In the genomic region with DNA sequence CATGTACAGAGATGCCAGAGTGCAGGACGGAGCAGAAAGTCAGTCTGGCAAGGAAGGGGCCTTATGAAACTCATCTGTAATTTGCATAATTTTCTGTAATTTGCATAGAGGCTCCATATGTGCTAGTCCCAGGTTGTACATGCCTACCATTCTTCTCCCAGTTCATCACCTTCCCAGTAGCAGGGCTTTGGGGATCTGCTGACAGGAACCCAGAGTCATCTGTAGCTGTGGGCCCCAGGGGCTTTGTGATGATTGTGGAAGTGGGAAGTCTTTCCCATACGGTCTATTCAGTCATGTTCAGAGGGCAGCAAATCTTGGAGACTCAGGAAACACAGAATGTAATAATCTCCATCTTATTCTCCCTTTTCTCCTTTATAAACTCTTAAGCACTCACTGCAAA, we compare ENCODE assay signal across 29 cellular contexts.
"Had no signal": no experiment of that assay in that cellular context is flagged by ENCODE, and none has a peak within 500 bp of the region (broad histone marks: within the 10 kb centered on the region; RNA-seq: fewer than 3 reads in every experiment).

No MANE protein-coding gene starts in this region.

- H3K4me3 Mint-ChIP-seq: activated CD8-positive, alpha-beta T cell treated with anti-CD3 and anti-CD28 coated beads, Interleukin-2, amount 10 ng/mL, durations not matched to agents 7 days and 5 days; activated naive CD4-positive, alpha-beta T cell treated with anti-CD3 and anti-CD28 coated beads, Interleukin-2, amount 50 U/mL, for 24 hours; activated naive CD8-positive, alpha-beta T cell treated with anti-CD3 and anti-CD28 coated beads, Interleukin-2, amount 10 ng/mL, durations not matched to agents 7 days and 5 days; activated T-cell treated with anti-CD3 and anti-CD28 coated beads, Interleukin-2, amount 50 U/mL, for 24 hours; central memory CD8-positive, alpha-beta T cell had no signal

- H3K9me3 ChIP-seq: ascending aorta, SJCRH30 had no signal

- H3K36me3 ChIP-seq: ascending aorta, cardiac muscle cell, SJCRH30, WERI-Rb-1 had no signal

- ATAC-seq: activated CD8-positive, alpha-beta T cell treated with anti-CD3 and anti-CD28 coated beads, Interleukin-2, amount 10 ng/mL, durations not matched to agents 7 days and 5 days; Panc1 had no signal

- H3K4me1 Mint-ChIP-seq: activated naive CD4-positive, alpha-beta T cell treated with anti-CD3 and anti-CD28 coated beads, Interleukin-2, amount 50 U/mL, for 24 hours; activated naive CD8-positive, alpha-beta T cell treated with anti-CD3 and anti-CD28 coated beads, Interleukin-2, amount 10 ng/mL, durations not matched to agents 7 days and 5 days; central memory CD8-positive, alpha-beta T cell had no signal

- H3K27ac Mint-ChIP-seq: activated CD8-positive, alpha-beta T cell treated with anti-CD3 and anti-CD28 coated beads, Interleukin-2, amount 10 ng/mL, durations not matched to agents 7 days and 5 days; activated naive CD4-positive, alpha-beta T cell treated with anti-CD3 and anti-CD28 coated beads, Interleukin-2, amount 50 U/mL, for 24 hours; activated naive CD8-positive, alpha-beta T cell treated with anti-CD3 and anti-CD28 coated beads, Interleukin-2, amount 10 ng/mL, durations not matched to agents 7 days and 5 days; activated T-cell treated with anti-CD3 and anti-CD28 coated beads, Interleukin-2, amount 50 U/mL, for 24 hours; activated T-helper 2 cell treated with anti-CD3 and anti-CD28 coated beads, Interferon-gamma antibody, Interleukin-2, Interleukin-4, amounts not matched to agents 10 μg/mL and 5 μg/mL and 100 μg/mL, durations not matched to agents 14 hours and 24 hours and 36 hours had no signal

- H3K27ac ChIP-seq: ascending aorta, cardiac muscle cell, SJCRH30, SK-N-MC, WERI-Rb-1 had no signal

- DNase-seq: activated CD4-positive, alpha-beta T cell treated with anti-CD3 and anti-CD28 coated beads for 1 hour; activated CD4-positive, alpha-beta T cell treated with anti-CD3 and anti-CD28 coated beads for 48 hours; activated CD4-positive, alpha-beta T cell treated with anti-CD3 and anti-CD28 coated beads, Interleukin-2, amount 50 U/mL, for 4 hours; activated CD4-positive, CD25-positive, alpha-beta regulatory T cell; activated CD8-positive, alpha-beta T cell treated with anti-CD3 and anti-CD28 coated beads, Interleukin-2, amount 10 ng/mL, durations not matched to agents 7 days and 5 days; activated gamma-delta T cell; activated naive CD4-positive, alpha-beta T cell treated with Interleukin-2 at 50 U/mL for 16 hours; activated naive CD8-positive, alpha-beta T cell treated with anti-CD3 and anti-CD28 coated beads, Interleukin-2, amount 10 ng/mL, durations not matched to agents 7 days and 5 days; activated T-cell treated with anti-CD3 and anti-CD28 coated beads, Interleukin-2, amount 50 U/mL, for 24 hours; amygdala; NCI-H1105; NCI-H1417 treated with DMSO at 0.1 percent for 48 hours; NCI-H187 treated with DMSO at 0.1 percent for 48 hours; NCI-H2081; NCI-H2171 treated with DMSO at 0.1 percent for 48 hours; NCI-H2227 treated with DMSO at 0.1 percent for 48 hours; NCI-H446; NCI-H510A treated with DMSO at 0.1 percent for 48 hours; SHP77; SJCRH30; T1000; WERI-Rb-1 had no signal

- H3K4me1 ChIP-seq: ascending aorta, SJCRH30 had no signal

- H3K27me3 ChIP-seq: ascending aorta, cardiac muscle cell, SJCRH30 had no signal

- H3K9me3 Mint-ChIP-seq: activated naive CD4-positive, alpha-beta T cell treated with anti-CD3 and anti-CD28 coated beads, Interleukin-2, amount 50 U/mL, for 24 hours; activated naive CD8-positive, alpha-beta T cell treated with anti-CD3 and anti-CD28 coated beads, Interleukin-2, amount 10 ng/mL, durations not matched to agents 7 days and 5 days; activated T-cell treated with anti-CD3 and anti-CD28 coated beads, Interleukin-2, amount 50 U/mL, for 24 hours; activated T-helper 2 cell treated with anti-CD3 and anti-CD28 coated beads, Interferon-gamma antibody, Interleukin-2, Interleukin-4, amounts not matched to agents 10 μg/mL and 5 μg/mL and 100 μg/mL, durations not matched to agents 14 hours and 24 hours and 36 hours; central memory CD8-positive, alpha-beta T cell had no signal

- H3K36me3 Mint-ChIP-seq: activated naive CD4-positive, alpha-beta T cell treated with anti-CD3 and anti-CD28 coated beads, Interleukin-2, amount 50 U/mL, for 24 hours; activated naive CD8-positive, alpha-beta T cell treated with anti-CD3 and anti-CD28 coated beads, Interleukin-2, amount 10 ng/mL, durations not matched to agents 7 days and 5 days had no signal

- H3K4me3 ChIP-seq: ascending aorta, cardiac muscle cell, SJCRH30, SK-N-MC had no signal
